Comparison of ENCODE assay signal across 8 cellular contexts in genomic region chr15:89874926-89875564, GRCh38. TPM values are rescaled to one million over a fixed set of nuclear protein-coding genes. Genes with fewer than 3 reads are reported as not detected.
A peak's percentile ranks its signal among the peaks of the same experiment; 100 is the strongest.
DNase-seq lines count a peak whose midpoint lies in the region; ATAC-seq and TF ChIP-seq lines count a peak whose summit lies in the region.

No MANE protein-coding gene starts in this region.

- H3K27ac Mint-ChIP-seq in activated CD4-positive, alpha-beta T cell treated with anti-CD3 and anti-CD28 coated beads for 36 hours = peak overlapping the region; percentile 51

- H3K9me3 Mint-ChIP-seq in activated CD4-positive, alpha-beta T cell treated with anti-CD3 and anti-CD28 coated beads for 36 hours (ENCODE audit: low read depth) = no peaks in the 10 kb centered on the region

- H3K4me1 Mint-ChIP-seq in activated CD4-positive, alpha-beta T cell treated with anti-CD3 and anti-CD28 coated beads for 36 hours = peaks cover 4% of the 10 kb centered on the region

- DNase-seq in NCI-H524 (lab: John Stamatoyannopoulos, UW) (peak; percentile 4 to 73), NCI-H524 treated with DMSO at 0.1 percent for 48 hours (lab: John Stamatoyannopoulos, UW) (no peak), NCI-H446 treated with DMSO at 0.1 percent for 48 hours (lab: John Stamatoyannopoulos, UW) (peak; percentile 42), cerebellar cortex (ENCODE audit: low spot score) (peak; percentile 80), left lung (peak; percentile 84 to 96)
- DNase-seq in activated CD4-positive, alpha-beta T cell treated with anti-CD3 and anti-CD28 coated beads for 36 hours = peak; percentile 92
- peak; percentile 35 to 69 (median 58) for DNase-seq in stimulated activated CD4-positive, alpha-beta T cell treated with anti-CD3 and anti-CD28 coated beads, TNF-alpha, amount 100 ng/mL, for 1 hour (ENCODE audit: low read depth in 3 of 3, low spot score in 1 of 3)

- H3K36me3 ChIP-seq in left lung = peaks cover 0 to 56% of the 10 kb centered on the region in 2 donors

- POLR2A ChIA-PET in activated CD4-positive, alpha-beta T cell treated with anti-CD3 and anti-CD28 coated beads for 36 hours (lab: Charles Lee) = interaction anchor here (0.6 to 1.0 kb wide), 4 partner anchors 18 to 127 kb away, joined by 3 to 7 read pairs (median 4); partner anchors contain the start of gene AP3S2

- H3K9me3 ChIP-seq in left lung = no peaks in the 10 kb centered on the region

- no peak overlapping the region for H3K4me3 ChIP-seq in left lung

- peak overlapping the region in 1 of 2 donors; percentile 75 for H3K27ac ChIP-seq in left lung

- CTCF ChIA-PET in activated CD4-positive, alpha-beta T cell treated with anti-CD3 and anti-CD28 coated beads for 36 hours (lab: Charles Lee) = interaction anchor here (0.6 to 4.6 kb wide), 57 partner anchors 8 to 485 kb away, joined by 3 to 82 read pairs (median 4); partner anchors contain the start of gene AP3S2

- H3K27me3 Mint-ChIP-seq in activated CD4-positive, alpha-beta T cell treated with anti-CD3 and anti-CD28 coated beads for 36 hours = no peaks in the 10 kb centered on the region

- intact Hi-C loops in activated CD4-positive, alpha-beta T cell treated with anti-CD3 and anti-CD28 coated beads for 36 hours (cut with DNase I, micrococcal nuclease) = loop anchor here (1.0 to 2.0 kb wide), 3 partner anchors 114 to 135 kb away; no protein-coding TSS in a partner anchor
- intact Hi-C loops in left lung (cut with DNase I) = loop anchor here in 1 of 2 donors (5.0 kb wide), 1 partner anchor 113 kb away; no protein-coding TSS in a partner anchor

- TF ChIP-seq CTCF in left lung (IDR thresholded peaks at IDR 0.05) = peak; percentile 94

- peaks cover 17% of the 10 kb centered on the region for H3K36me3 Mint-ChIP-seq in activated CD4-positive, alpha-beta T cell treated with anti-CD3 and anti-CD28 coated beads for 36 hours (ENCODE audit: low read depth)

- H3K4me1 ChIP-seq in left lung = peaks cover 0 to 29% of the 10 kb centered on the region in 2 donors

- ATAC-seq in HG03108 (IDR thresholded peaks at IDR 0.05; ENCODE audit: unreplicated experiment) (peak; percentile 93), left lung (peak; percentile 99)
- ATAC-seq in activated CD4-positive, alpha-beta T cell treated with anti-CD3 and anti-CD28 coated beads for 36 hours = peak; percentile 100

- H3K4me3 Mint-ChIP-seq in activated CD4-positive, alpha-beta T cell treated with anti-CD3 and anti-CD28 coated beads for 36 hours = no peak overlapping the region

- H3K27me3 ChIP-seq in left lung = no peaks in the 10 kb centered on the region

RNA-seq across cellular contexts. Expression of gene AP3S2, which starts 18.7 kb away (rescaled TPM):
- 10 to 100 TPM; 12.4 to 15.3 TPM for total RNA-seq in activated CD4-positive, alpha-beta T cell treated with anti-CD3 and anti-CD28 coated beads for 36 hours
- total RNA-seq in left lung = 10 to 100 TPM; 34.2 to 34.8 TPM

RNA-seq across cellular contexts. Expression of gene ARPIN, which starts 37.7 kb away (rescaled TPM):
- total RNA-seq in activated CD4-positive, alpha-beta T cell treated with anti-CD3 and anti-CD28 coated beads for 36 hours = not detected
- total RNA-seq in left lung = 10 to 100 TPM; 31.1 to 31.7 TPM

Comparison
In these comparisons a context has a peak if more than half of its experiments do, and no peak if none do; other contexts are left out.
1. RNA of gene ARPIN, which starts 37.7 kb away (total RNA-seq): 31.1 to 31.7 TPM in left lung; not detected in activated CD4-positive, alpha-beta T cell treated with anti-CD3 and anti-CD28 coated beads for 36 hours; every median in the first group is over 10 times any median in the second.
2. Peak in every context shown above with its lines, with median percentiles within 50 percentile points of each other: ATAC-seq.